ENCODE assay signal across 24 cellular contexts in genomic region chr16:69260506-69260905, GRCh38. TPM values are rescaled to one million over a fixed set of nuclear protein-coding genes. Genes with fewer than 3 reads are reported as not detected.
DNase-seq lines count a peak whose midpoint lies in the region; ATAC-seq, FAIRE-seq and TF ChIP-seq lines count a peak whose summit lies in the region.
"Had no signal": no experiment of that assay in that cellular context is flagged by ENCODE, and none has a peak within 500 bp of the region (broad histone marks: within the 10 kb centered on the region; RNA-seq: fewer than 3 reads in every experiment).

No MANE protein-coding gene starts in this region.

- no peaks in the 10 kb centered on the region for H3K9me3 ChIP-seq in GM12878 (replicated peaks; ENCODE audit: control insufficient read depth, insufficient read depth, low read length)
- H3K9me3 ChIP-seq: A549 had no signal

- no peak for TF ChIP-seq POLR2A in GM12878 (IDR thresholded peaks at IDR 0.05; ENCODE audit: low read depth, low read length)

- H3K4me1 ChIP-seq in GM12878 (ENCODE audit: control insufficient read depth, insufficient read depth, low read length) = no peaks in the 10 kb centered on the region
- H3K4me1 ChIP-seq: A549 had no signal

- WGBS in GM12878 (ENCODE audit: insufficient coverage, insufficient replicate concordance, low lambda C conversion rate, missing lambda C conversion rate) = 99% methylated on average over 3 of the region's 3 CpGs

- SMC1A ChIA-PET in GM12878 (lab: Charles Lee; ENCODE audit: uncharacterized antibody, unreplicated experiment) = no interaction called here

- H3K4me3 ChIP-seq in GM12878 = no peak overlapping the region
- H3K4me3 ChIP-seq: A549, SK-N-MC had no signal

- no peaks in the 10 kb centered on the region for H3K27me3 ChIP-seq in GM12878 (replicated peaks in 1 of 2; ENCODE audit: control insufficient read depth in 2 of 2, insufficient read depth in 2 of 2, low read length in 1 of 2)

- peak overlapping the region; percentile 7 to 71 for H3K27ac Mint-ChIP-seq in natural killer cell
- H3K27ac Mint-ChIP-seq in natural killer cell treated with Interleukin-12 subunit alpha and Interleukin-12 subunit beta and Interleukin-15 and Interleukin-18, amount 100 ng/mL, for 72 hours = peak overlapping the region in 1 of 2 donors; percentile 24
- H3K27ac Mint-ChIP-seq in nephron progenitor cell = peak overlapping the region; percentile 14
- H3K27ac Mint-ChIP-seq: B cell, IgD-negative memory B cell had no signal

- no peak overlapping the region for H3K9ac ChIP-seq in GM12878 (ENCODE audit: control insufficient read depth, insufficient read depth, low read length)

- H3K4me2 ChIP-seq in GM12878 (ENCODE audit: control insufficient read depth, insufficient read depth) = no peak overlapping the region
- H3K4me2 ChIP-seq: A549 had no signal

- FAIRE-seq in GM12878 (lab: Jason Lieb, UNC) = no peak
- FAIRE-seq: A549, H1 had no signal

- in situ Hi-C loops in GM12878 (cut with MboI) = no loop called here

- no peaks in the 10 kb centered on the region for H3K27me3 Mint-ChIP-seq in natural killer cell (ENCODE audit: low read depth in 2 of 2)
- H3K27me3 Mint-ChIP-seq in natural killer cell treated with Interleukin-12 subunit alpha and Interleukin-12 subunit beta and Interleukin-15 and Interleukin-18, amount 100 ng/mL, for 72 hours = no peaks in the 10 kb centered on the region
- no peaks in the 10 kb centered on the region for H3K27me3 Mint-ChIP-seq in nephron progenitor cell (ENCODE audit: low read depth, poor library complexity)
- H3K27me3 Mint-ChIP-seq: B cell, IgD-negative memory B cell had no signal

- H3K79me2 ChIP-seq in GM12878 (ENCODE audit: control insufficient read depth, insufficient read depth, low read length) = no peaks in the 10 kb centered on the region

- H3K9me3 Mint-ChIP-seq in natural killer cell (no peaks in the 10 kb centered on the region), nephron progenitor cell (no peaks in the 10 kb centered on the region)
- H3K9me3 Mint-ChIP-seq in natural killer cell treated with Interleukin-12 subunit alpha and Interleukin-12 subunit beta and Interleukin-15 and Interleukin-18, amount 100 ng/mL, for 72 hours = no peaks in the 10 kb centered on the region
- H3K9me3 Mint-ChIP-seq: IgD-negative memory B cell had no signal

- TF ChIP-seq RAD21 in GM12878 (IDR thresholded peaks at IDR 0.05; ENCODE audit: insufficient read depth, low read depth, low read length) = no peak

- no TSS peak for BruUV-seq in GM12878 (replicated peaks; lab: Mats Ljungman, UMichigan)

- no peak overlapping the region for H2AFZ ChIP-seq in GM12878 (ENCODE audit: control insufficient read depth, low read depth, low read length)

- RAD21 ChIA-PET in GM12878 (lab: Charles Lee; ENCODE audit: unreplicated experiment) = no interaction called here

- intact Hi-C loops in natural killer cell (cut with micrococcal nuclease) = no loop called here
- intact Hi-C loops in GM12878 (cut with micrococcal nuclease; ENCODE audit: unreplicated experiment) = no loop called here

- peaks cover 7 to 27% of the 10 kb centered on the region in 2 donors for H3K4me1 Mint-ChIP-seq in natural killer cell
- H3K4me1 Mint-ChIP-seq in natural killer cell treated with Interleukin-12 subunit alpha and Interleukin-12 subunit beta and Interleukin-15 and Interleukin-18, amount 100 ng/mL, for 72 hours (ENCODE audit: low read depth in 2 of 2) = peaks cover 0 to 6% of the 10 kb centered on the region in 2 donors
- no peaks in the 10 kb centered on the region for H3K4me1 Mint-ChIP-seq in nephron progenitor cell
- H3K4me1 Mint-ChIP-seq: CD14-positive monocyte had no signal

- no peak for TF ChIP-seq EP300 in GM12878 (IDR thresholded peaks at IDR 0.05; ENCODE audit: borderline replicate concordance in 1 of 2, control insufficient read depth in 1 of 2, low read depth in 2 of 2, low read length in 2 of 2)

- POLR2A ChIA-PET in GM12878 (lab: Charles Lee) = no interaction called here

- DNase-seq in natural killer cell (no peak), GM12878 (ENCODE audit: low read depth, low spot score) (no peak), nephron progenitor cell (no peak), DMS53 treated with DMSO at 0.1 percent for 48 hours (lab: John Stamatoyannopoulos, UW; ENCODE audit: unreplicated experiment) (no peak)
- no peak for DNase-seq in natural killer cell treated with Interleukin-12 subunit alpha and Interleukin-12 subunit beta and Interleukin-15 and Interleukin-18, amount 100 ng/mL, for 72 hours (ENCODE audit: low spot score)
- no peak for DNase-seq in stimulated activated CD4-positive, alpha-beta T cell treated with anti-CD3 and anti-CD28 coated beads, Interleukin-4, amount 100 ng/mL, for 1 hour
- DNase-seq: GDM1, Karpas-422, NCI-H1048, NCI-H1417 treated with DMSO at 0.1 percent for 48 hours, NCI-H187, NCI-H2107, NCI-H2227 treated with DMSO at 0.1 percent for 48 hours, NCI-H510A, NCI-H82, Right ventricle myocardium superior, SW 1271 had no signal

- H3K27ac ChIP-seq in GM12878 (ENCODE audit: control insufficient read depth, insufficient read depth) = no peak overlapping the region
- H3K27ac ChIP-seq: A549, SK-N-MC had no signal

- H4K20me1 ChIP-seq in GM12878 (ENCODE audit: control insufficient read depth, insufficient read depth) = no peaks in the 10 kb centered on the region

- H3K4me3 Mint-ChIP-seq in natural killer cell (no peak overlapping the region), nephron progenitor cell (no peak overlapping the region)
- no peak overlapping the region for H3K4me3 Mint-ChIP-seq in natural killer cell treated with Interleukin-12 subunit alpha and Interleukin-12 subunit beta and Interleukin-15 and Interleukin-18, amount 100 ng/mL, for 72 hours
- H3K4me3 Mint-ChIP-seq: B cell, CD14-positive monocyte, IgD-negative memory B cell had no signal

- H3K36me3 Mint-ChIP-seq in natural killer cell (peaks cover 11% of the 10 kb centered on the region), nephron progenitor cell (ENCODE audit: low read depth) (peaks cover 46% of the 10 kb centered on the region)
- no peaks in the 10 kb centered on the region for H3K36me3 Mint-ChIP-seq in natural killer cell treated with Interleukin-12 subunit alpha and Interleukin-12 subunit beta and Interleukin-15 and Interleukin-18, amount 100 ng/mL, for 72 hours

- CTCF ChIA-PET in GM12878 (lab: Yijun Ruan, JAX) = interaction anchor here (1.1 to 1.2 kb wide), 2 partner anchors 29 to 110 kb away, joined by 3 read pairs; no protein-coding TSS in a partner anchor

- ATAC-seq in natural killer cell = no peak
- ATAC-seq in natural killer cell treated with Interleukin-12 subunit alpha and Interleukin-12 subunit beta and Interleukin-15 and Interleukin-18, amount 100 ng/mL, for 72 hours = no peak
- no peak for ATAC-seq in GM12878
- no peak for ATAC-seq in HG03432 (IDR thresholded peaks at IDR 0.05; ENCODE audit: unreplicated experiment)

- peaks cover 0 to 2% of the 10 kb centered on the region in 2 experiments; a peak in 1 of 4 replicates for H3K36me3 ChIP-seq in GM12878 (ENCODE audit: control insufficient read depth in 2 of 2, insufficient read depth in 2 of 2, low read length in 1 of 2)

- TF ChIP-seq CTCF in natural killer cell (IDR thresholded peaks at IDR 0.05) (no peak), GM12878 (IDR thresholded peaks at IDR 0.05 in 2 of 3, conservative IDR thresholded peaks at IDR 0.05 in 1 of 3; ENCODE audit: control insufficient read depth in 2 of 3, extremely low read depth in 1 of 3, insufficient read depth in 1 of 3, low read depth in 3 of 3, low read length in 3 of 3) (no peak), nephron progenitor cell (IDR thresholded peaks at IDR 0.05) (no peak)

TF ChIP-seq in GM12878, 131 proteins besides CTCF, POLR2A, EP300 and RAD21 (continues in another document):
- TF ChIP-seq TBL1XR1 (IDR thresholded peaks at IDR 0.05; ENCODE audit: low read depth, low read length) = no peak

RNA-seq across cellular contexts. Expression of gene VPS4A, which starts 50.6 kb away (rescaled TPM):
- total RNA-seq in natural killer cell (10 to 100 TPM; 60.5 to 71.5 (median 62.5) TPM), GM12878 (2014; rRNA removed) (21.4 and 22.5 TPM in 2 replicates), GM12878 (2014; rRNA removed; fragmentation: Illumina TruSeq; extraction: Trizol) (16.1 and 17.2 TPM in 2 replicates), GM12878 (2021) (21.4 and 22.2 TPM in 2 replicates)
- total RNA-seq in natural killer cell treated with Interleukin-12 subunit alpha and Interleukin-12 subunit beta and Interleukin-15 and Interleukin-18, amount 100 ng/mL, for 72 hours = 10 to 100 TPM; 41.5 to 45.8 TPM
- 26.1 and 29.7 TPM in 2 replicates for total RNA-seq in GM12878 (2013; cell fraction: nucleolus; rRNA removed)
- polyA plus RNA-seq in GM12878 (2011; ENCODE audit: low read depth) = 16.3 TPM
- polyA plus RNA-seq in GM12878 (2011; rRNA removed) (5.7 and 8.7 TPM in 2 replicates), GM12878 (2014; fragmentation: Illumina TruSeq; extraction: Trizol) (13.8 and 22.2 TPM in 2 replicates), GM12878 (2014; fragmentation: Nextera tagmentation; extraction: Ambion mirVana) (1 to 10 TPM; 5.2 to 8.7 TPM), GM12878 (2014; rRNA removed) (20.3 and 24.0 TPM in 2 replicates), GM12878 (2016; fragmentation: Nextera tagmentation; extraction: Ambion mirVana) (10 to 100 TPM; 34.6 to 36.3 TPM)
- 13.2 and 13.9 TPM in 2 replicates for polyA plus RNA-seq in GM12878 (2011; cell fraction: cytosol; rRNA removed)
- 19.0 and 24.1 TPM in 2 replicates for polyA plus RNA-seq in GM12878 (2011; cell fraction: nucleus; rRNA removed)
- 23.7 and 31.4 TPM in 2 replicates for polyA plus RNA-seq in GM12878 (2012)
- polyA minus RNA-seq in GM12878 (2011; rRNA and poly(A)+ RNA removed) = 8.6 and 16.8 TPM in 2 replicates
- 6.9 and 12.4 TPM in 2 replicates for polyA minus RNA-seq in GM12878 (2011; cell fraction: cytosol; rRNA and poly(A)+ RNA removed)
- 9.6 and 11.8 TPM in 2 replicates for polyA minus RNA-seq in GM12878 (2011; cell fraction: nucleus; rRNA and poly(A)+ RNA removed)
